In genomic region chr1:93576346-93576745, GRCh38 we compare ENCODE assay signal across 15 cellular contexts.
DNase-seq lines count a peak whose midpoint lies in the region; ATAC-seq, FAIRE-seq and TF ChIP-seq lines count a peak whose summit lies in the region.
"Had no signal": no experiment of that assay in that cellular context is flagged by ENCODE, and none has a peak within 500 bp of the region (broad histone marks: within the 10 kb centered on the region; RNA-seq: fewer than 3 reads in every experiment).

No MANE protein-coding gene starts in this region.

- H3K4me1 Mint-ChIP-seq in MCF 10A (ENCODE audit: insufficient read depth, unreplicated experiment): peaks cover 18% of the 10 kb centered on the region
- peaks cover 73% of the 10 kb centered on the region for H3K4me1 Mint-ChIP-seq in type B pancreatic cell (ENCODE audit: unreplicated experiment)

- H3K9me3 Mint-ChIP-seq in MCF 10A (ENCODE audit: unreplicated experiment): no peaks in the 10 kb centered on the region
- no peaks in the 10 kb centered on the region for H3K9me3 Mint-ChIP-seq in type B pancreatic cell
- H3K9me3 Mint-ChIP-seq: T-helper 1 cell treated with Interleukin-12 subunit alpha and Interleukin-12 subunit beta and Interleukin-4 antibody, amounts not matched to agents 30 μg/mL and 1 μg/mL, for 36 hours had no signal

- H3K27me3 Mint-ChIP-seq in MCF 10A (ENCODE audit: insufficient read depth, unreplicated experiment) (no peaks in the 10 kb centered on the region), type B pancreatic cell (no peaks in the 10 kb centered on the region)

- H3K9me3 ChIP-seq in breast epithelium (no peaks in the 10 kb centered on the region), SK-N-SH (no peaks in the 10 kb centered on the region), right atrium auricular region (no peaks in the 10 kb centered on the region)
- H3K9me3 ChIP-seq: upper lobe of left lung had no signal

- H3K79me2 ChIP-seq in SK-N-SH (ENCODE audit: insufficient read depth): peaks cover 85% of the 10 kb centered on the region

- 0 out of 2 replicates have a peak overlapping the region, but pooled peaks have one; percentile 4 for H3K9ac ChIP-seq in SK-N-SH

- POLR2A ChIA-PET in MCF 10A (lab: Yijun Ruan, JAX): interaction anchor here (0.6 to 3.8 kb wide), 4 partner anchors 8 to 270 kb away, joined by 3 to 11 read pairs (median 3); no protein-coding TSS in a partner anchor
- POLR2A ChIA-PET in SK-N-SH (lab: Yijun Ruan, JAX): interaction anchor here (0.6 to 1.8 kb wide), 7 partner anchors 12 to 233 kb away, joined by 3 to 8 read pairs (median 3); no protein-coding TSS in a partner anchor

- no peaks in the 10 kb centered on the region for H3K9me2 ChIP-seq in SK-N-SH

- peak; percentile 25; the same call in 1 of the 2 replicates for TF ChIP-seq RAD21 in SK-N-SH (IDR thresholded peaks at IDR 0.05; ENCODE audit: low read length)

- ATAC-seq in esophagus mucosa: no peak
- no peak for ATAC-seq in HG03439 (IDR thresholded peaks at IDR 0.05; ENCODE audit: unreplicated experiment)

- DNase-seq in breast epithelium (ENCODE audit: low spot score in 2 of 2) (peak in 1 of 2 donors; percentile 15), MCF 10A (ENCODE audit: unreplicated experiment) (no peak), SK-N-SH (peak; percentile 79), right atrium auricular region (ENCODE audit: low spot score) (peak; percentile 58), type B pancreatic cell (ENCODE audit: extremely low spot score, unreplicated experiment) (no peak), RCC 7860 (ENCODE audit: low spot score) (no peak)
- DNase-seq: 8988T, foreskin melanocyte, NCI-H226 had no signal

- H3K4me1 ChIP-seq in breast epithelium (peaks cover 8 to 22% of the 10 kb centered on the region in 2 donors), SK-N-SH (ENCODE audit: control insufficient read depth in 1 of 2, insufficient read depth in 2 of 2, low read depth in 1 of 2, low read length in 1 of 2) (peaks cover 31 to 59% of the 10 kb centered on the region in 2 experiments), right atrium auricular region (peaks cover 0 to 11% of the 10 kb centered on the region in 2 donors)

- WGBS in SK-N-SH (ENCODE audit: low lambda C conversion rate): 47% methylated on average over 5 of the region's 9 CpGs

- no TSS peak for BruUV-seq in MCF 10A (replicated peaks; lab: Mats Ljungman, UMichigan)

- intact Hi-C loops in breast epithelium (cut with DNase I; ENCODE audit: low total_unique reads) (no loop called here), MCF 10A (cut with micrococcal nuclease) (no loop called here)

- H3K27ac ChIP-seq in breast epithelium (peak overlapping the region; percentile 80 to 92), SK-N-SH (ENCODE audit: low read depth in 2 of 2, low read length in 1 of 2) (peak overlapping the region; percentile 60 to 98), right atrium auricular region (no peak overlapping the region)
- H3K27ac ChIP-seq: cardiac muscle cell had no signal

- H3K36me3 Mint-ChIP-seq in MCF 10A (ENCODE audit: insufficient read depth, unreplicated experiment) (peaks cover 85% of the 10 kb centered on the region), type B pancreatic cell (peaks cover 19% of the 10 kb centered on the region)

- TF ChIP-seq EP300 in SK-N-SH (IDR thresholded peaks at IDR 0.05; ENCODE audit: borderline replicate concordance in 1 of 2, low read depth in 1 of 2, low read length in 1 of 2): peak in 1 of 2 experiments; percentile 57; a peak in 1 of 4 replicates

- CTCF ChIA-PET in MCF 10A (lab: Yijun Ruan, JAX): interaction anchor here (1.1 to 1.4 kb wide), 3 partner anchors 9 to 130 kb away, joined by 3 to 4 read pairs (median 3); no protein-coding TSS in a partner anchor
- CTCF ChIA-PET in SK-N-SH (lab: Yijun Ruan, JAX): interaction anchor here (0.7 to 3.2 kb wide), 14 partner anchors 14 to 464 kb away, joined by 3 to 16 read pairs (median 3); partner anchors contain the start of genes BCAR3 and FNBP1L

- H3K4me3 Mint-ChIP-seq in MCF 10A (ENCODE audit: unreplicated experiment) (no peak overlapping the region), type B pancreatic cell (peak overlapping the region; percentile 67)
- H3K4me3 Mint-ChIP-seq: T-helper 1 cell treated with Interleukin-12 subunit alpha and Interleukin-12 subunit beta and Interleukin-4 antibody, amounts not matched to agents 30 μg/mL and 1 μg/mL, for 36 hours had no signal

- FAIRE-seq in RCC 7860 (lab: Jason Lieb, UNC): no peak
- FAIRE-seq: GM18507 had no signal

- H3K4me3 ChIP-seq in breast epithelium (peak overlapping the region in 1 of 3 donors; percentile 16), SK-N-SH (ENCODE audit: low read depth in 2 of 2, low read length in 1 of 2) (no peak overlapping the region), right atrium auricular region (no peak overlapping the region)
- H3K4me3 ChIP-seq: cardiac muscle cell, upper lobe of left lung had no signal

- H3K36me3 ChIP-seq in breast epithelium (no peaks in the 10 kb centered on the region), SK-N-SH (replicated peaks in 1 of 2; ENCODE audit: control insufficient read depth in 1 of 2, insufficient read depth in 2 of 2, low read length in 1 of 2) (peaks cover 44 to 58% of the 10 kb centered on the region in 2 experiments), right atrium auricular region (peaks cover 26% of the 10 kb centered on the region)
- H3K36me3 ChIP-seq: cardiac muscle cell had no signal

- TF ChIP-seq POLR2A in breast epithelium (IDR thresholded peaks at IDR 0.05): no peak

- H2AFZ ChIP-seq in SK-N-SH (ENCODE audit: low read depth): no peak overlapping the region

- H3F3A ChIP-seq in SK-N-SH (replicated peaks; ENCODE audit: insufficient read depth): peaks cover 33% of the 10 kb centered on the region

- peaks cover 36% of the 10 kb centered on the region for H4K20me1 ChIP-seq in SK-N-SH (ENCODE audit: insufficient read depth)

- no peaks in the 10 kb centered on the region for H3K27me3 ChIP-seq in breast epithelium
- H3K27me3 ChIP-seq in SK-N-SH (ENCODE audit: insufficient read depth): no peaks in the 10 kb centered on the region
- no peaks in the 10 kb centered on the region for H3K27me3 ChIP-seq in right atrium auricular region
- H3K27me3 ChIP-seq: upper lobe of left lung had no signal

- TF ChIP-seq CTCF in breast epithelium (IDR thresholded peaks at IDR 0.05) (no peak), MCF 10A (IDR thresholded peaks at IDR 0.05; ENCODE audit: unreplicated experiment) (no peak), SK-N-SH (IDR thresholded peaks at IDR 0.05) (no peak), right atrium auricular region (IDR thresholded peaks at IDR 0.05) (no peak), type B pancreatic cell (conservative IDR thresholded peaks at IDR 0.05) (no peak)

- H3K27ac Mint-ChIP-seq in MCF 10A (ENCODE audit: low read depth, unreplicated experiment) (no peak overlapping the region), type B pancreatic cell (peak overlapping the region; percentile 90)
- H3K27ac Mint-ChIP-seq: T-helper 1 cell treated with Interleukin-12 subunit alpha and Interleukin-12 subunit beta and Interleukin-4 antibody, amounts not matched to agents 30 μg/mL and 1 μg/mL, for 36 hours had no signal

- H3K4me2 ChIP-seq in SK-N-SH: peak overlapping the region; percentile 1; the same call in 1 of the 2 replicates

TF ChIP-seq in SK-N-SH, 30 proteins besides CTCF, POLR2A, EP300 and RAD21 (continues in another document):
- TF ChIP-seq TAF1 (IDR thresholded peaks at IDR 0.05; ENCODE audit: borderline replicate concordance, low read depth, low read length): no peak
- no peak for TF ChIP-seq RFX5 (IDR thresholded peaks at IDR 0.05; ENCODE audit: low read length)
- TF ChIP-seq GABPA (IDR thresholded peaks at IDR 0.05; ENCODE audit: low read depth): no peak
- no peak for TF ChIP-seq MEF2A (IDR thresholded peaks at IDR 0.05; ENCODE audit: borderline replicate concordance, low read depth)
- TF ChIP-seq ZBTB33 (IDR thresholded peaks at IDR 0.05; ENCODE audit: borderline replicate concordance, low read depth): no peak
- TF ChIP-seq, protein P1, sequence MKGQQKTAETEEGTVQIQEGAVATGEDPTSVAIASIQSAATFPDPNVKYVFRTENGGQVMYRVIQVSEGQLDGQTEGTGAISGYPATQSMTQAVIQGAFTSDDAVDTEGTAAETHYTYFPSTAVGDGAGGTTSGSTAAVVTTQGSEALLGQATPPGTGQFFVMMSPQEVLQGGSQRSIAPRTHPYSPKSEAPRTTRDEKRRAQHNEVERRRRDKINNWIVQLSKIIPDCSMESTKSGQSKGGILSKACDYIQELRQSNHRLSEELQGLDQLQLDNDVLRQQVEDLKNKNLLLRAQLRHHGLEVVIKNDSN (IDR thresholded peaks at IDR 0.05; ENCODE audit: borderline replicate concordance, low read depth): no peak
- TF ChIP-seq YY1 (IDR thresholded peaks at IDR 0.05; ENCODE audit: low read depth): no peak
- 0 out of 2 replicates have a peak, but pooled peaks have one; percentile 7 for TF ChIP-seq GATA2 (CRISPR knock-in tag; IDR thresholded peaks at IDR 0.05)
- TF ChIP-seq TCF12 (IDR thresholded peaks at IDR 0.05): peak; percentile 62
- no peak for TF ChIP-seq PBX3 (IDR thresholded peaks at IDR 0.05)

Comparison
In these comparisons a context has a peak if more than half of its experiments do, and no peak if none do; other contexts are left out.
1. DNase-seq: peak in SK-N-SH (single experiment) and right atrium auricular region (single experiment); none in MCF 10A (single experiment), type B pancreatic cell (single experiment) and RCC 7860 (single experiment).
2. H3K27ac ChIP-seq: peak in breast epithelium (2 of 2) and SK-N-SH (2 of 2); none in right atrium auricular region (0 of 2).